Comparison of ENCODE assay signal across 18 cellular contexts in genomic region chr3:13265507-13265906, GRCh38.
"Had no signal": no experiment of that assay in that cellular context is flagged by ENCODE, and none has a peak within 500 bp of the region (broad histone marks: within the 10 kb centered on the region; RNA-seq: fewer than 3 reads in every experiment).

No MANE protein-coding gene starts in this region.

- H3K4me3 ChIP-seq: esophagus squamous epithelium, gastroesophageal sphincter, ovary, smooth muscle cell, suprapubic skin, thyroid gland, upper lobe of left lung, uterus had no signal

- H3K27me3 ChIP-seq: ovary, thyroid gland, upper lobe of left lung, uterus had no signal

- H3K4me3 Mint-ChIP-seq: naive thymus-derived CD4-positive, alpha-beta T cell; nephron progenitor cell had no signal

- DNase-seq: effector memory CD4-positive, alpha-beta T cell; esophagus squamous epithelium; foreskin fibroblast; hippocampal formation; left colon; mesendoderm; naive thymus-derived CD4-positive, alpha-beta T cell; nephron progenitor cell; ovary; stimulated activated CD4-positive, alpha-beta T cell treated with anti-CD3 and anti-CD28 coated beads, Interleukin-2, amount 100 ng/mL, for 48 hours; stimulated activated naive CD4-positive, alpha-beta T cell treated with Interleukin-2 at 50 U/mL for 16 hours; thyroid gland; upper lobe of left lung; uterus had no signal

- H3K27ac Mint-ChIP-seq: naive thymus-derived CD4-positive, alpha-beta T cell; nephron progenitor cell had no signal

- H3K27ac ChIP-seq: esophagus squamous epithelium, gastroesophageal sphincter, ovary, suprapubic skin, thyroid gland, upper lobe of left lung, uterus had no signal

- H3K4me1 ChIP-seq: suprapubic skin, thyroid gland, upper lobe of left lung, uterus had no signal

- ATAC-seq: gastroesophageal sphincter; left colon; naive thymus-derived CD4-positive, alpha-beta T cell; right cardiac atrium had no signal

- H3K9me3 ChIP-seq: ovary, suprapubic skin, thyroid gland had no signal

- H3K4me2 ChIP-seq: smooth muscle cell had no signal

- H3K36me3 ChIP-seq: esophagus squamous epithelium, gastroesophageal sphincter, ovary, suprapubic skin, thyroid gland, upper lobe of left lung, uterus had no signal
